ENCODE assay signal across 8 cellular contexts in the genomic region with DNA sequence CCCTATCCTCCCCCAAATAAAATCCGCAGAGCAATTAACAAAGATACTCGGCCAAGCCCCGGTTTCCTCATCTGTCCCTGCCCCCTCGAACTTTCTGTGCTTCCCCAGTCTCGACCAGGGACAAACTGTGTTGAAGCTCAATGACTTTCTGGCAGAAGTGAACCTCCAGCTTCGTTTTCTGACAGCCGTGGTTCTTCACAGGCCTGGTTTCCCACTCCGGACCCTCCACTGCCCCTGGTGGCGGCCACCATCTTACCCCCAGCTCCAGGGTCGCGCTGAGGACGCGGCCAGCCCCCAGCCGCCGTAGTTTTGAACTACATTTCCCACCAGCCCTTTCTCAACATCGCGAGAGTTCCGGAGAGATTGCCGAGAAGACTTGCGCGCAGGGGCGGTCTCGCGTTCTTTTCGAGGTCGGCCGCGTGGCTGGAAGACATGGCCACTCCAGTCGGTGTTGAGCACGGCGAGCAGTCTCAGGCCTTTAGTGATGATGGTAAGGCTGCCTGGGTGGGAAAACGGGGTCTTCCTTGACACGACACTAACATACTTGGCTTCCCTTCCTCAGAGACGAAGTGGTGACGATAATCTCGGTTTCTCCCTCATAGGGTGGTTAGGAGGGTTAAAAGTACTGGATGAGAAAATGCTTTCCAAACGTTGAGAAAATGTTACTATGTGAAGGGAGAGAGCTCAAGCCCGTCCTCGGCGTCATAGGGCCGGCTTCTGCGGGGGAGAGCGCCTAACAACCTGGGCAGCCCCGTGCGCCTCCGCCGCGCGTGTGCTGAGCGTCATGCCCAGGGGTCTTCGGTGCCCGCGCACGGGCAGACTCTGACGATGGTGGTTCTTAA. TPM values are rescaled to one million over a fixed set of nuclear protein-coding genes. Genes with fewer than 3 reads are reported as not detected.
DNase-seq lines count a peak whose midpoint lies in the region; ATAC-seq, FAIRE-seq and TF ChIP-seq lines count a peak whose summit lies in the region.

No MANE protein-coding gene starts in this region.

- intact Hi-C loops in CD14-positive monocyte (cut with micrococcal nuclease): no loop called here
- intact Hi-C loops in dendritic cell treated with granulocyte-macrophage colony-stimulating factor and Interleukin-4, amounts not matched to agents 40 ng/mL and 50 ng/mL, for 4 days (cut with micrococcal nuclease): loop anchor here (1.0 kb wide), 1 partner anchor 67 kb away; no protein-coding TSS in a partner anchor
- intact Hi-C loops in HepG2 (cut with micrococcal nuclease; ENCODE audit: unreplicated experiment): loop anchor here (5.0 to 10.0 kb wide), 2 partner anchors 55 to 147 kb away; no protein-coding TSS in a partner anchor

- under 1% methylated on average over 48 of the region's 55 CpGs for WGBS in HepG2 (ENCODE audit: low lambda C conversion rate)

- peak overlapping the region; percentile 95 to 99 for H3K4me3 Mint-ChIP-seq in CD14-positive monocyte
- peak overlapping the region; percentile 96 for H3K4me3 Mint-ChIP-seq in dendritic cell treated with granulocyte-macrophage colony-stimulating factor and Interleukin-4, amounts not matched to agents 40 ng/mL and 50 ng/mL, for 4 days

- no peaks in the 10 kb centered on the region; a peak in 1 of 5 replicates for H3K27me3 ChIP-seq in HepG2 (ENCODE audit: control insufficient read depth in 1 of 2, insufficient read depth in 2 of 2, low read length in 2 of 2)

- no peaks in the 10 kb centered on the region for H3K9me3 ChIP-seq in HepG2 (ENCODE audit: low read length)

- FAIRE-seq in HepG2 (lab: Jason Lieb, UNC): peak; percentile 73

- H3K36me3 ChIP-seq in HepG2 (replicated peaks in 1 of 2; ENCODE audit: control insufficient read depth in 1 of 2, insufficient read depth in 2 of 2, low read length in 2 of 2): peaks cover 6 to 25% of the 10 kb centered on the region in 2 experiments

- peak; percentile 56 for TF ChIP-seq CTCF in CD14-positive monocyte (IDR thresholded peaks at IDR 0.05)
- TF ChIP-seq CTCF in HepG2 (CRISPR knock-in tag; IDR thresholded peaks at IDR 0.05): peak; percentile 88

- CTCF ChIA-PET in HepG2 (lab: Yijun Ruan, JAX; ENCODE audit: low intra/inter-chr PET ratio, low total read pairs): interaction anchor here (1.1 to 2.9 kb wide), 6 partner anchors 24 to 124 kb away, joined by 3 to 19 read pairs (median 6); no protein-coding TSS in a partner anchor

- H3K4me1 Mint-ChIP-seq in CD14-positive monocyte: peaks cover 56% of the 10 kb centered on the region
- peaks cover 51% of the 10 kb centered on the region for H3K4me1 Mint-ChIP-seq in dendritic cell treated with granulocyte-macrophage colony-stimulating factor and Interleukin-4, amounts not matched to agents 40 ng/mL and 50 ng/mL, for 4 days (ENCODE audit: low read depth)

- peaks cover 44% of the 10 kb centered on the region for H4K20me1 ChIP-seq in HepG2 (ENCODE audit: insufficient read depth, low read length)

- in situ Hi-C loops in HepG2 (cut with HindIII; ENCODE audit: extremely low pct_ligation_motif_present, low pct_unique_long_range_greater_than_20kb): loop anchor here (5.0 kb wide), 1 partner anchor 35 kb away; no protein-coding TSS in a partner anchor

- H3K4me3 ChIP-seq in HepG2 (replicated peaks in 1 of 3; ENCODE audit: insufficient read depth in 1 of 3, low read depth in 2 of 3, low read length in 3 of 3): peak overlapping the region; percentile 79 to 89 (median 86)

- peak overlapping the region; percentile 90 for H3K27ac ChIP-seq in HepG2 (ENCODE audit: extremely low read length, insufficient read depth, low read length)

- peak overlapping the region; percentile 99 to 100 (median 100) for H3K27ac Mint-ChIP-seq in CD14-positive monocyte
- peak overlapping the region; percentile 99 for H3K27ac Mint-ChIP-seq in dendritic cell treated with granulocyte-macrophage colony-stimulating factor and Interleukin-4, amounts not matched to agents 40 ng/mL and 50 ng/mL, for 4 days

- no peaks in the 10 kb centered on the region for H3K9me3 Mint-ChIP-seq in CD14-positive monocyte
- no peaks in the 10 kb centered on the region for H3K9me3 Mint-ChIP-seq in dendritic cell treated with granulocyte-macrophage colony-stimulating factor and Interleukin-4, amounts not matched to agents 40 ng/mL and 50 ng/mL, for 4 days

- H3K79me2 ChIP-seq in HepG2 (ENCODE audit: insufficient read depth, low read length): peaks cover 50% of the 10 kb centered on the region

- ATAC-seq in GM19351 (IDR thresholded peaks at IDR 0.05; ENCODE audit: unreplicated experiment): peak; percentile 82
- peak; percentile 67 for ATAC-seq in HG03520 (IDR thresholded peaks at IDR 0.05; ENCODE audit: unreplicated experiment)
- ATAC-seq in HepG2: peak; percentile 95

- BruUV-seq in HepG2 (replicated peaks; lab: Mats Ljungman, UMichigan): TSS peak; percentile 87

- TF ChIP-seq EP300 in HepG2 (IDR thresholded peaks at IDR 0.05; ENCODE audit: low read depth in 2 of 2, low read length in 2 of 2) (peak in 1 of 2 experiments; percentile 11; a peak in 1 of 4 replicates), HepG2 (CRISPR knock-in tag; IDR thresholded peaks at IDR 0.05; ENCODE audit: borderline replicate concordance) (peak; percentile 49; the same call in 1 of the 2 replicates)

- POLR2A ChIA-PET in HepG2 (lab: Yijun Ruan, JAX): interaction anchor here (0.6 to 6.5 kb wide), 38 partner anchors 9 to 565 kb away, joined by 3 to 129 read pairs (median 5); a partner anchor contains a TSS

- peak overlapping the region; percentile 98 for H3K9ac ChIP-seq in HepG2 (ENCODE audit: insufficient read depth, low read depth, low read length)

- peak; percentile 99 to 100 for TF ChIP-seq POLR2A in HepG2 (IDR thresholded peaks at IDR 0.05; ENCODE audit: insufficient read depth in 1 of 2, low read depth in 2 of 2, low read length in 2 of 2)

- H2AFZ ChIP-seq in HepG2 (ENCODE audit: low read length): peak overlapping the region; percentile 81

- no peaks in the 10 kb centered on the region for H3K27me3 Mint-ChIP-seq in CD14-positive monocyte (ENCODE audit: low read depth in 3 of 3)
- H3K27me3 Mint-ChIP-seq in dendritic cell treated with granulocyte-macrophage colony-stimulating factor and Interleukin-4, amounts not matched to agents 40 ng/mL and 50 ng/mL, for 4 days: no peaks in the 10 kb centered on the region

- H3K36me3 Mint-ChIP-seq in CD14-positive monocyte: peaks cover 17 to 28% of the 10 kb centered on the region in 2 donors
- H3K36me3 Mint-ChIP-seq in dendritic cell treated with granulocyte-macrophage colony-stimulating factor and Interleukin-4, amounts not matched to agents 40 ng/mL and 50 ng/mL, for 4 days (ENCODE audit: low read depth): peaks cover 41% of the 10 kb centered on the region

- H3K4me1 ChIP-seq in HepG2 (ENCODE audit: insufficient read depth, low read length): peaks cover 67% of the 10 kb centered on the region

- peak overlapping the region; percentile 82 for H3K4me2 ChIP-seq in HepG2 (ENCODE audit: low read depth, low read length)

- peak; percentile 95 for DNase-seq in CD14-positive monocyte (ENCODE audit: low spot score)
- peak; percentile 96 for DNase-seq in NCI-H526 treated with DMSO at 0.1 percent for 48 hours (lab: John Stamatoyannopoulos, UW)
- peak; percentile 90 for DNase-seq in activated CD4-positive, alpha-beta T cell treated with anti-CD3 and anti-CD28 coated beads, Interleukin-2, amount 50 U/mL, for 1 hour
- peak; percentile 98 for DNase-seq in HepG2 (ENCODE audit: low spot score)
- peak; percentile 91 to 92 for DNase-seq in stimulated activated CD4-positive, alpha-beta T cell treated with anti-CD3 and anti-CD28 coated beads, Interleukin-2, amount 100 ng/mL, for 48 hours

- peak; percentile 64 for TF ChIP-seq RAD21 in HepG2 (CRISPR knock-in tag; IDR thresholded peaks at IDR 0.05)

RNA-seq across cellular contexts. Expression of a gene that starts 17.7 kb away (rescaled TPM):
- polyA plus RNA-seq in CD14-positive monocyte: not detected
- total RNA-seq in HepG2 (2016; rRNA removed; fragmentation: Illumina TruSeq; extraction: Trizol): 0.52 TPM in 1 of 2 replicates, not detected in the other
- not detected in 2 replicates for total RNA-seq in HepG2 (2016; cell fraction: cytosol; rRNA removed; fragmentation: Illumina TruSeq; extraction: Trizol; ENCODE audit: low read depth)
- 0.36 and 0.48 TPM in 2 replicates for total RNA-seq in HepG2 (2016; cell fraction: insoluble cytoplasmic fraction; rRNA removed; fragmentation: Illumina TruSeq; extraction: Trizol)
- not detected in 2 replicates for total RNA-seq in HepG2 (2016; cell fraction: membrane; rRNA removed; fragmentation: Illumina TruSeq; extraction: Trizol)
- total RNA-seq in HepG2 (2016; cell fraction: nucleus; rRNA removed; fragmentation: Illumina TruSeq; extraction: Trizol): not detected in 2 replicates
- 0.35 and 0.51 TPM in 2 replicates for polyA plus RNA-seq in HepG2 (2011; rRNA removed)
- polyA plus RNA-seq in HepG2 (2011; cell fraction: cytosol; rRNA removed): not detected in 2 replicates
- 0.06 TPM in 1 of 2 replicates, not detected in the other for polyA plus RNA-seq in HepG2 (2011; cell fraction: nucleus; rRNA removed)
- polyA plus RNA-seq in HepG2 (2012): 0.61 and 0.71 TPM in 2 replicates
- 0.25 TPM in 1 of 2 replicates, not detected in the other for polyA plus RNA-seq in HepG2 (2016; cell fraction: cytosol; fragmentation: Illumina TruSeq; extraction: Trizol; ENCODE audit: low read depth)
- polyA plus RNA-seq in HepG2 (2016; cell fraction: insoluble cytoplasmic fraction; fragmentation: Illumina TruSeq; extraction: Trizol; ENCODE audit: low read depth): not detected in 2 replicates
- polyA plus RNA-seq in HepG2 (2016; cell fraction: membrane; fragmentation: Illumina TruSeq; extraction: Trizol; ENCODE audit: low read depth): not detected in 2 replicates
- polyA plus RNA-seq in HepG2 (2016; cell fraction: nucleus; fragmentation: Illumina TruSeq; extraction: Trizol; ENCODE audit: insufficient read depth, low read depth): not detected in 2 replicates
- 0.70 TPM in 1 of 2 replicates, not detected in the other for polyA minus RNA-seq in HepG2 (2011; rRNA and poly(A)+ RNA removed; ENCODE audit: low replicate concordance)
- not detected in 2 replicates for polyA minus RNA-seq in HepG2 (2011; cell fraction: cytosol; rRNA and poly(A)+ RNA removed)
- not detected in 2 replicates for polyA minus RNA-seq in HepG2 (2011; cell fraction: nucleus; rRNA and poly(A)+ RNA removed)

RNA-seq across cellular contexts. Expression of a gene that starts 20.1 kb away (rescaled TPM):
- polyA plus RNA-seq in CD14-positive monocyte: not detected
- total RNA-seq in HepG2 (2016; rRNA removed; fragmentation: Illumina TruSeq; extraction: Trizol): 27.1 and 28.9 TPM in 2 replicates
- 5.2 and 8.2 TPM in 2 replicates for total RNA-seq in HepG2 (2016; cell fraction: cytosol; rRNA removed; fragmentation: Illumina TruSeq; extraction: Trizol; ENCODE audit: low read depth)
- total RNA-seq in HepG2 (2016; cell fraction: insoluble cytoplasmic fraction; rRNA removed; fragmentation: Illumina TruSeq; extraction: Trizol): 25.6 and 28.4 TPM in 2 replicates
- total RNA-seq in HepG2 (2016; cell fraction: membrane; rRNA removed; fragmentation: Illumina TruSeq; extraction: Trizol): 16.6 and 21.7 TPM in 2 replicates
- 14.7 and 17.2 TPM in 2 replicates for total RNA-seq in HepG2 (2016; cell fraction: nucleus; rRNA removed; fragmentation: Illumina TruSeq; extraction: Trizol)
- 18.9 and 23.3 TPM in 2 replicates for polyA plus RNA-seq in HepG2 (2011; rRNA removed)
- 19.3 and 25.5 TPM in 2 replicates for polyA plus RNA-seq in HepG2 (2011; cell fraction: cytosol; rRNA removed)
- 17.6 and 23.0 TPM in 2 replicates for polyA plus RNA-seq in HepG2 (2011; cell fraction: nucleus; rRNA removed)
- polyA plus RNA-seq in HepG2 (2012): 20.2 and 20.5 TPM in 2 replicates
- 6.2 and 7.9 TPM in 2 replicates for polyA plus RNA-seq in HepG2 (2016; cell fraction: cytosol; fragmentation: Illumina TruSeq; extraction: Trizol; ENCODE audit: low read depth)
- 28.7 and 30.6 TPM in 2 replicates for polyA plus RNA-seq in HepG2 (2016; cell fraction: insoluble cytoplasmic fraction; fragmentation: Illumina TruSeq; extraction: Trizol; ENCODE audit: low read depth)
- 21.0 and 21.3 TPM in 2 replicates for polyA plus RNA-seq in HepG2 (2016; cell fraction: membrane; fragmentation: Illumina TruSeq; extraction: Trizol; ENCODE audit: low read depth)
- polyA plus RNA-seq in HepG2 (2016; cell fraction: nucleus; fragmentation: Illumina TruSeq; extraction: Trizol; ENCODE audit: insufficient read depth, low read depth): 24.9 and 26.1 TPM in 2 replicates
- 0.26 and 16.8 TPM in 2 replicates for polyA minus RNA-seq in HepG2 (2011; rRNA and poly(A)+ RNA removed; ENCODE audit: low replicate concordance)
- polyA minus RNA-seq in HepG2 (2011; cell fraction: cytosol; rRNA and poly(A)+ RNA removed): 9.7 and 11.8 TPM in 2 replicates
- 12.9 and 17.7 TPM in 2 replicates for polyA minus RNA-seq in HepG2 (2011; cell fraction: nucleus; rRNA and poly(A)+ RNA removed)

RNA-seq across cellular contexts. Expression of a gene that starts 28.1 kb away (rescaled TPM):
- polyA plus RNA-seq in CD14-positive monocyte (10 to 100 TPM in 1 of 2 donors, 1 to 10 TPM in 1; 8.3 to 11.8 TPM), HepG2 (2011; rRNA removed) (0.12 and 0.30 TPM in 2 replicates)
- 0.49 and 0.84 TPM in 2 replicates for total RNA-seq in HepG2 (2016; rRNA removed; fragmentation: Illumina TruSeq; extraction: Trizol)
- 0.35 and 0.51 TPM in 2 replicates for total RNA-seq in HepG2 (2016; cell fraction: cytosol; rRNA removed; fragmentation: Illumina TruSeq; extraction: Trizol; ENCODE audit: low read depth)
- total RNA-seq in HepG2 (2016; cell fraction: insoluble cytoplasmic fraction; rRNA removed; fragmentation: Illumina TruSeq; extraction: Trizol): 0.13 and 0.39 TPM in 2 replicates
- 0.77 and 0.79 TPM in 2 replicates for total RNA-seq in HepG2 (2016; cell fraction: membrane; rRNA removed; fragmentation: Illumina TruSeq; extraction: Trizol)
- total RNA-seq in HepG2 (2016; cell fraction: nucleus; rRNA removed; fragmentation: Illumina TruSeq; extraction: Trizol): 0.68 and 0.97 TPM in 2 replicates
- polyA plus RNA-seq in HepG2 (2011; cell fraction: cytosol; rRNA removed): 0.24 and 0.50 TPM in 2 replicates
- polyA plus RNA-seq in HepG2 (2011; cell fraction: nucleus; rRNA removed): 0.43 TPM in 2 replicates
- 0.16 TPM in 1 of 2 replicates, not detected in the other for polyA plus RNA-seq in HepG2 (2012)
- 0.34 and 0.45 TPM in 2 replicates for polyA plus RNA-seq in HepG2 (2016; cell fraction: cytosol; fragmentation: Illumina TruSeq; extraction: Trizol; ENCODE audit: low read depth)
- polyA plus RNA-seq in HepG2 (2016; cell fraction: insoluble cytoplasmic fraction; fragmentation: Illumina TruSeq; extraction: Trizol; ENCODE audit: low read depth): 0.56 and 0.64 TPM in 2 replicates
- 0.62 and 0.69 TPM in 2 replicates for polyA plus RNA-seq in HepG2 (2016; cell fraction: membrane; fragmentation: Illumina TruSeq; extraction: Trizol; ENCODE audit: low read depth)
- 1.0 and 1.6 TPM in 2 replicates for polyA plus RNA-seq in HepG2 (2016; cell fraction: nucleus; fragmentation: Illumina TruSeq; extraction: Trizol; ENCODE audit: insufficient read depth, low read depth)
- polyA minus RNA-seq in HepG2 (2011; rRNA and poly(A)+ RNA removed; ENCODE audit: low replicate concordance): 0.34 and 1.1 TPM in 2 replicates
- polyA minus RNA-seq in HepG2 (2011; cell fraction: cytosol; rRNA and poly(A)+ RNA removed): not detected in 2 replicates
- polyA minus RNA-seq in HepG2 (2011; cell fraction: nucleus; rRNA and poly(A)+ RNA removed): not detected in 2 replicates

RNA-seq across cellular contexts. Expression of a gene that starts 56.4 kb away (rescaled TPM):
- polyA plus RNA-seq in CD14-positive monocyte (10 to 100 TPM; 36.9 to 68.6 TPM), HepG2 (2011; rRNA removed) (24.2 and 27.6 TPM in 2 replicates)
- 4.2 and 7.8 TPM in 2 replicates for total RNA-seq in HepG2 (2016; rRNA removed; fragmentation: Illumina TruSeq; extraction: Trizol)
- total RNA-seq in HepG2 (2016; cell fraction: cytosol; rRNA removed; fragmentation: Illumina TruSeq; extraction: Trizol; ENCODE audit: low read depth): 3.3 and 3.4 TPM in 2 replicates
- total RNA-seq in HepG2 (2016; cell fraction: insoluble cytoplasmic fraction; rRNA removed; fragmentation: Illumina TruSeq; extraction: Trizol): 2.8 and 8.6 TPM in 2 replicates
- 3.2 and 3.5 TPM in 2 replicates for total RNA-seq in HepG2 (2016; cell fraction: membrane; rRNA removed; fragmentation: Illumina TruSeq; extraction: Trizol)
- 10.0 and 14.7 TPM in 2 replicates for total RNA-seq in HepG2 (2016; cell fraction: nucleus; rRNA removed; fragmentation: Illumina TruSeq; extraction: Trizol)
- polyA plus RNA-seq in HepG2 (2011; cell fraction: cytosol; rRNA removed): 9.7 and 15.2 TPM in 2 replicates
- polyA plus RNA-seq in HepG2 (2011; cell fraction: nucleus; rRNA removed): 96.1 and 124 TPM in 2 replicates
- polyA plus RNA-seq in HepG2 (2012): 17.9 and 27.7 TPM in 2 replicates
- 1.2 and 1.5 TPM in 2 replicates for polyA plus RNA-seq in HepG2 (2016; cell fraction: cytosol; fragmentation: Illumina TruSeq; extraction: Trizol; ENCODE audit: low read depth)
- polyA plus RNA-seq in HepG2 (2016; cell fraction: insoluble cytoplasmic fraction; fragmentation: Illumina TruSeq; extraction: Trizol; ENCODE audit: low read depth): 3.8 and 4.6 TPM in 2 replicates
- 2.0 and 3.1 TPM in 2 replicates for polyA plus RNA-seq in HepG2 (2016; cell fraction: membrane; fragmentation: Illumina TruSeq; extraction: Trizol; ENCODE audit: low read depth)
- polyA plus RNA-seq in HepG2 (2016; cell fraction: nucleus; fragmentation: Illumina TruSeq; extraction: Trizol; ENCODE audit: insufficient read depth, low read depth): 23.9 and 27.3 TPM in 2 replicates
- polyA minus RNA-seq in HepG2 (2011; rRNA and poly(A)+ RNA removed; ENCODE audit: low replicate concordance): 8.1 and 40.4 TPM in 2 replicates
- 12.8 and 13.5 TPM in 2 replicates for polyA minus RNA-seq in HepG2 (2011; cell fraction: cytosol; rRNA and poly(A)+ RNA removed)
- polyA minus RNA-seq in HepG2 (2011; cell fraction: nucleus; rRNA and poly(A)+ RNA removed): 26.5 and 30.6 TPM in 2 replicates

Comparison
In these comparisons a context has a peak if more than half of its experiments do, and no peak if none do; other contexts are left out.
1. Peak in every context shown above with its lines: DNase-seq, ATAC-seq, H3K4me3 ChIP-seq and H3K27ac ChIP-seq.
2. RNA of a gene that starts 20.1 kb away (polyA plus RNA-seq): 6.2 to 30.6 TPM in HepG2; not detected in CD14-positive monocyte; every median in the first group is over 4 times any median in the second.
3. intact Hi-C loops: an anchor here in dendritic cell treated with granulocyte-macrophage colony-stimulating factor and Interleukin-4, amounts not matched to agents 40 ng/mL and 50 ng/mL, for 4 days (1.0 kb wide) and HepG2 (5.0 to 10.0 kb wide); none called in CD14-positive monocyte.